8 cellular contexts compared by ENCODE assay signal in the genomic region with DNA sequence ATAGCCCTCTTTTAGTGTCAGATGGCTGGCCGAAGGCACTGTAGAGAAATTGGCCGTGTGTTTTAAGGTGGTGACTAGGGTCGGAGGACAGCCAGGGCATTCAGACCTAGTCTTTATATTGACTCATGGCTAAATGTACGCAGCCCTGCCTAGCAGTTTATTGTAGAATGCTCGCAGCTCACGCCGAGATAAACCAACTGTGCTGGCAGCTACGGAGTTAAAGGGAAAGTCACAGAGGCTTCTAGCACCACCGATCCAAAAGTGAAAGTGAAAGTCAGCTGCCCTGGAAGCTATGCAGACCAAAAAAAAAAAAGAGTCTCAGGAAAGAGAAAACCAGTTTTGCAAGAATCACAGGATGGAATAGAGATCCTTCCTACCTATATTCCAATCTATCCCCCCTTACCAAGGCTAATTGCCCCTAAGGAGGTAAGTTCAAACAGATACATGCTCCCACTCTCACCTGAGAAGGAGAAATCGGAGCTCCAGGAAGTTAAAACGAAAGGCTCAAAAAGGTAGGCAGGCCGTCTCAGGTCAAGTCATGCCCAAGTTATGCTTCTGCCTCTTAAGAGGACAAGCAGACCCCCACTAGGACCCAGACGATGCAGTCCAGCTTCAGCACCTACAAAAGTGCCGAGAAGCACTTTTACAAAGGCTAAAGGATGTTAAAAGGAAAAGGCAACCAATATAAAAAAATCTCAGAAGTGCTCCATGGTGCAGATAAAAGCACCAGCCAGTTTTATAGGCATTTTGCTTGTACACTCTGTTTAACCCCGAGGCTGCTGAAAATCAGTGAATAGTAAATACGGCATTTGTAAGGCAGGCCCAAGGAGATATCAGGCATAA. TPM values are rescaled to one million over a fixed set of nuclear protein-coding genes. Genes with fewer than 3 reads are reported as not detected.
DNase-seq lines count a peak whose midpoint lies in the region; ATAC-seq and TF ChIP-seq lines count a peak whose summit lies in the region.

No MANE protein-coding gene starts in this region.

- ATAC-seq in HG02970 (IDR thresholded peaks at IDR 0.05; ENCODE audit: low FRiP score, unreplicated experiment), result peak; percentile 39

- no peak for TF ChIP-seq CTCF in WI38 (IDR thresholded peaks at IDR 0.05; ENCODE audit: low read depth, low read length)
- no peak for TF ChIP-seq CTCF in kidney epithelial cell (IDR thresholded peaks at IDR 0.05; ENCODE audit: insufficient read depth, low read length, poor library complexity, severe bottlenecking)

- H3K4me3 ChIP-seq in WI38 (ENCODE audit: low read depth, low read length) (peak overlapping the region; percentile 59), kidney epithelial cell (ENCODE audit: low read depth, low read length) (peak overlapping the region; percentile 51)

- H3K27me3 ChIP-seq in kidney epithelial cell (ENCODE audit: control insufficient read depth, insufficient read depth, low read length), result no peaks in the 10 kb centered on the region

- H3K27ac ChIP-seq in cingulate gyrus (ENCODE audit: low read depth, low read length), result peak overlapping the region; percentile 99

- no peaks in the 10 kb centered on the region for H3K36me3 ChIP-seq in kidney epithelial cell (ENCODE audit: control insufficient read depth, insufficient read depth, low read length)

- DNase-seq in NK-92 treated with Interleukin-12 subunit alpha and Interleukin-12 subunit beta, amount 100 ng/mL, for 24 hours (lab: John Stamatoyannopoulos, UW), result peak; percentile 16
- DNase-seq in NK-92 (lab: John Stamatoyannopoulos, UW; ENCODE audit: unreplicated experiment) (no peak), NCI-H187 treated with DMSO at 0.1 percent for 48 hours (lab: John Stamatoyannopoulos, UW) (peak; percentile 71), kidney epithelial cell (ENCODE audit: low read depth) (no peak)
- peak; percentile 66 for DNase-seq in stimulated activated CD4-positive, alpha-beta T cell treated with anti-CD3 and anti-CD28 coated beads, Interleukin-2, amount 100 ng/mL, for 4 hours (ENCODE audit: low read depth)

RNA-seq across cellular contexts. Expression of gene KLRK1, which starts 24.8 kb away (rescaled TPM):
- total RNA-seq in kidney epithelial cell, result 0.48 TPM in 1 of 2 replicates, not detected in the other

RNA-seq across cellular contexts. Expression of gene KLRC4, which starts 44.5 kb away (rescaled TPM):
- total RNA-seq in kidney epithelial cell, result not detected in 2 replicates

RNA-seq across cellular contexts. Expression of gene KLRC3, which starts 55.3 kb away (rescaled TPM):
- not detected in 2 replicates for total RNA-seq in kidney epithelial cell

RNA-seq across cellular contexts. Expression of gene KLRD1, which starts 57.4 kb away (rescaled TPM):
- under 0.01 and 1.5 TPM in 2 replicates for total RNA-seq in kidney epithelial cell

Comparison
In these comparisons a context has a peak if more than half of its experiments do, and no peak if none do; other contexts are left out.
1. DNase-seq: peak in NK-92 treated with Interleukin-12 subunit alpha and Interleukin-12 subunit beta, amount 100 ng/mL, for 24 hours (single experiment), NCI-H187 treated with DMSO at 0.1 percent for 48 hours (single experiment) and stimulated activated CD4-positive, alpha-beta T cell treated with anti-CD3 and anti-CD28 coated beads, Interleukin-2, amount 100 ng/mL, for 4 hours (single experiment); none in NK-92 (single experiment) and kidney epithelial cell (single experiment).